Comparison of ENCODE assay signal across 1 cellular context in the genomic region with DNA sequence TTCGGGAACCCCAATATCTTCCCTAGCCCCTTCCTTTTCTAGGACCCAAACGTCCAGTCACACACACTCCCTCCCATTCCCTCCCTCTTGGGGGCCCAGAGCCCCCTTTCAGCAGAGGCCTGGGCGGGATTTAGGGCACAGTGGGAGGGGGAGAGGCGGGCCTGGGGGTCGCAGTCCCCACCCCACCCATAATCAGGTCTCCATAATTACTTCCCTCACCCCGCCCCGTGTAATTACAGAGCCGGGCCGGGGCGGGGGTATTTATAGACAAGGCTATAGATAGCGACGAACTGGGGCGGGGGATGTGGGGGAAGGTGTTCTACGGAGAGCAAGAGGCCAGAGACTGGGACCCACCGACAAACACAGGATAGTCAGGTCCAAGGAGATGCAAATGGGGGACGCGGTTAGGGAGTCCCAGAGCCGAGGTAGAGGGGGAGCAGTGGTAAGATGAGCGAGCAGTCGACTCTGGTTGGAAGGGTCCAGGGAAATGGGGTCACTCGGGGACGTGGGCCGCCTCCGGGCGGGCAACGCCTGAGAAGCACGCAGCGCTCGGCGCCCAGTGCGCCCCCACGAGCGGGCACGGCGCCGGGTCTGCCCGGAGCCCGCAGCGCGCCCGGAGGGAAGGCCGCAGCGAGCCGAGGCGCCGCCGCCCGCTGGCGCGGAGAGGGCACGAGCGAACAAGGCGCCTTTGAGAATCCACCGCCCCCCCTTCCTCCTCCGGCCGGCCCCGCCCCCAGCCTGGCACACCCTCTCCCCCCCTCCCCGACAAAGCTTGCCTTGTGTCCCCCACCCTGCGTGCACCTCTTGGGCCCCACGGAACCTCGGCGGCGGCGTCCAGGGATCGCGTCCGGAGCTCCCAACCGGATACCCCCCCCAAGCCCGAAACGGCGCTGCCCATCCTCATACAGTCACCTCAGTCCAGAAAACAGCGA.
TF ChIP-seq lines count a peak whose summit lies in the region.

No MANE protein-coding gene starts in this region.

TF ChIP-seq in H1, 55 proteins besides CTCF, POLR2A, EP300 and RAD21:
- TF ChIP-seq BCL11A (IDR thresholded peaks at IDR 0.05; ENCODE audit: low read depth in 2 of 2, low read length in 2 of 2) (no peak), POLR2AphosphoS5 (IDR thresholded peaks at IDR 0.05; ENCODE audit: low read depth, low read length) (no peak), SIN3A (conservative IDR thresholded peaks at IDR 0.05 in 1 of 2, IDR thresholded peaks at IDR 0.05 in 1 of 2; ENCODE audit: low read depth in 1 of 2, low read length in 2 of 2) (0 out of 4 replicates have a peak, but pooled peaks of 1 of the 2 experiments have one; percentile 7), CBX8 (IDR thresholded peaks at IDR 0.05; ENCODE audit: borderline replicate concordance, low read depth, low read length) (no peak), RNF2 (IDR thresholded peaks at IDR 0.05; ENCODE audit: borderline replicate concordance, low read depth, low read length, missing control alignments, poor library complexity, severe bottlenecking) (no peak), YY1 (IDR thresholded peaks at IDR 0.05; ENCODE audit: low read depth, low read length) (no peak), NANOG (IDR thresholded peaks at IDR 0.05; ENCODE audit: insufficient read depth, low read depth, low read length, poor library complexity, severe bottlenecking) (no peak), SP1 (IDR thresholded peaks at IDR 0.05; ENCODE audit: low read depth, low read length) (no peak), MAFK (IDR thresholded peaks at IDR 0.05; ENCODE audit: low read depth, low read length) (no peak), SUZ12 (IDR thresholded peaks at IDR 0.05; ENCODE audit: low read length) (no peak), JUN (IDR thresholded peaks at IDR 0.05; ENCODE audit: low read depth, low read length) (no peak), EGR1 (IDR thresholded peaks at IDR 0.05; ENCODE audit: borderline replicate concordance, low read depth, low read length) (no peak), SIX5 (IDR thresholded peaks at IDR 0.05; ENCODE audit: low read depth, low read length) (no peak), GTF2F1 (IDR thresholded peaks at IDR 0.05; ENCODE audit: borderline replicate concordance, low read depth, low read length) (no peak), ASH2L (IDR thresholded peaks at IDR 0.05; ENCODE audit: low read length) (peak; percentile 20), ZNF274 (IDR thresholded peaks at IDR 0.05; ENCODE audit: borderline replicate concordance, extremely low read depth, low read length) (no peak), KDM1A (IDR thresholded peaks at IDR 0.05; ENCODE audit: borderline replicate concordance, low read length) (no peak), BRCA1 (IDR thresholded peaks at IDR 0.05; ENCODE audit: low read depth, low read length) (no peak), RBBP5 (IDR thresholded peaks at IDR 0.05; ENCODE audit: borderline replicate concordance, low read depth, low read length) (peak; percentile 57; the same call in 1 of the 2 replicates), KDM4A (IDR thresholded peaks at IDR 0.05; ENCODE audit: low read depth, low read length, severe bottlenecking) (peak; percentile 83), ATF2 (IDR thresholded peaks at IDR 0.05; ENCODE audit: low read length) (no peak)
- TF ChIP-seq, protein P1, sequence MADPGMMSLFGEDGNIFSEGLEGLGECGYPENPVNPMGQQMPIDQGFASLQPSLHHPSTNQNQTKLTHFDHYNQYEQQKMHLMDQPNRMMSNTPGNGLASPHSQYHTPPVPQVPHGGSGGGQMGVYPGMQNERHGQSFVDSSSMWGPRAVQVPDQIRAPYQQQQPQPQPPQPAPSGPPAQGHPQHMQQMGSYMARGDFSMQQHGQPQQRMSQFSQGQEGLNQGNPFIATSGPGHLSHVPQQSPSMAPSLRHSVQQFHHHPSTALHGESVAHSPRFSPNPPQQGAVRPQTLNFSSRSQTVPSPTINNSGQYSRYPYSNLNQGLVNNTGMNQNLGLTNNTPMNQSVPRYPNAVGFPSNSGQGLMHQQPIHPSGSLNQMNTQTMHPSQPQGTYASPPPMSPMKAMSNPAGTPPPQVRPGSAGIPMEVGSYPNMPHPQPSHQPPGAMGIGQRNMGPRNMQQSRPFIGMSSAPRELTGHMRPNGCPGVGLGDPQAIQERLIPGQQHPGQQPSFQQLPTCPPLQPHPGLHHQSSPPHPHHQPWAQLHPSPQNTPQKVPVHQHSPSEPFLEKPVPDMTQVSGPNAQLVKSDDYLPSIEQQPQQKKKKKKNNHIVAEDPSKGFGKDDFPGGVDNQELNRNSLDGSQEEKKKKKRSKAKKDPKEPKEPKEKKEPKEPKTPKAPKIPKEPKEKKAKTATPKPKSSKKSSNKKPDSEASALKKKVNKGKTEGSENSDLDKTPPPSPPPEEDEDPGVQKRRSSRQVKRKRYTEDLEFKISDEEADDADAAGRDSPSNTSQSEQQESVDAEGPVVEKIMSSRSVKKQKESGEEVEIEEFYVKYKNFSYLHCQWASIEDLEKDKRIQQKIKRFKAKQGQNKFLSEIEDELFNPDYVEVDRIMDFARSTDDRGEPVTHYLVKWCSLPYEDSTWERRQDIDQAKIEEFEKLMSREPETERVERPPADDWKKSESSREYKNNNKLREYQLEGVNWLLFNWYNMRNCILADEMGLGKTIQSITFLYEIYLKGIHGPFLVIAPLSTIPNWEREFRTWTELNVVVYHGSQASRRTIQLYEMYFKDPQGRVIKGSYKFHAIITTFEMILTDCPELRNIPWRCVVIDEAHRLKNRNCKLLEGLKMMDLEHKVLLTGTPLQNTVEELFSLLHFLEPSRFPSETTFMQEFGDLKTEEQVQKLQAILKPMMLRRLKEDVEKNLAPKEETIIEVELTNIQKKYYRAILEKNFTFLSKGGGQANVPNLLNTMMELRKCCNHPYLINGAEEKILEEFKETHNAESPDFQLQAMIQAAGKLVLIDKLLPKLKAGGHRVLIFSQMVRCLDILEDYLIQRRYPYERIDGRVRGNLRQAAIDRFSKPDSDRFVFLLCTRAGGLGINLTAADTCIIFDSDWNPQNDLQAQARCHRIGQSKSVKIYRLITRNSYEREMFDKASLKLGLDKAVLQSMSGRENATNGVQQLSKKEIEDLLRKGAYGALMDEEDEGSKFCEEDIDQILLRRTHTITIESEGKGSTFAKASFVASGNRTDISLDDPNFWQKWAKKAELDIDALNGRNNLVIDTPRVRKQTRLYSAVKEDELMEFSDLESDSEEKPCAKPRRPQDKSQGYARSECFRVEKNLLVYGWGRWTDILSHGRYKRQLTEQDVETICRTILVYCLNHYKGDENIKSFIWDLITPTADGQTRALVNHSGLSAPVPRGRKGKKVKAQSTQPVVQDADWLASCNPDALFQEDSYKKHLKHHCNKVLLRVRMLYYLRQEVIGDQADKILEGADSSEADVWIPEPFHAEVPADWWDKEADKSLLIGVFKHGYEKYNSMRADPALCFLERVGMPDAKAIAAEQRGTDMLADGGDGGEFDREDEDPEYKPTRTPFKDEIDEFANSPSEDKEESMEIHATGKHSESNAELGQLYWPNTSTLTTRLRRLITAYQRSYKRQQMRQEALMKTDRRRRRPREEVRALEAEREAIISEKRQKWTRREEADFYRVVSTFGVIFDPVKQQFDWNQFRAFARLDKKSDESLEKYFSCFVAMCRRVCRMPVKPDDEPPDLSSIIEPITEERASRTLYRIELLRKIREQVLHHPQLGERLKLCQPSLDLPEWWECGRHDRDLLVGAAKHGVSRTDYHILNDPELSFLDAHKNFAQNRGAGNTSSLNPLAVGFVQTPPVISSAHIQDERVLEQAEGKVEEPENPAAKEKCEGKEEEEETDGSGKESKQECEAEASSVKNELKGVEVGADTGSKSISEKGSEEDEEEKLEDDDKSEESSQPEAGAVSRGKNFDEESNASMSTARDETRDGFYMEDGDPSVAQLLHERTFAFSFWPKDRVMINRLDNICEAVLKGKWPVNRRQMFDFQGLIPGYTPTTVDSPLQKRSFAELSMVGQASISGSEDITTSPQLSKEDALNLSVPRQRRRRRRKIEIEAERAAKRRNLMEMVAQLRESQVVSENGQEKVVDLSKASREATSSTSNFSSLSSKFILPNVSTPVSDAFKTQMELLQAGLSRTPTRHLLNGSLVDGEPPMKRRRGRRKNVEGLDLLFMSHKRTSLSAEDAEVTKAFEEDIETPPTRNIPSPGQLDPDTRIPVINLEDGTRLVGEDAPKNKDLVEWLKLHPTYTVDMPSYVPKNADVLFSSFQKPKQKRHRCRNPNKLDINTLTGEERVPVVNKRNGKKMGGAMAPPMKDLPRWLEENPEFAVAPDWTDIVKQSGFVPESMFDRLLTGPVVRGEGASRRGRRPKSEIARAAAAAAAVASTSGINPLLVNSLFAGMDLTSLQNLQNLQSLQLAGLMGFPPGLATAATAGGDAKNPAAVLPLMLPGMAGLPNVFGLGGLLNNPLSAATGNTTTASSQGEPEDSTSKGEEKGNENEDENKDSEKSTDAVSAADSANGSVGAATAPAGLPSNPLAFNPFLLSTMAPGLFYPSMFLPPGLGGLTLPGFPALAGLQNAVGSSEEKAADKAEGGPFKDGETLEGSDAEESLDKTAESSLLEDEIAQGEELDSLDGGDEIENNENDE (IDR thresholded peaks at IDR 0.05; ENCODE audit: insufficient replicate concordance, low read length), result no peak
- TF ChIP-seq, protein P2, sequence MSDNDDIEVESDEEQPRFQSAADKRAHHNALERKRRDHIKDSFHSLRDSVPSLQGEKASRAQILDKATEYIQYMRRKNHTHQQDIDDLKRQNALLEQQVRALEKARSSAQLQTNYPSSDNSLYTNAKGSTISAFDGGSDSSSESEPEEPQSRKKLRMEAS (IDR thresholded peaks at IDR 0.05), result no peak
TF ChIP-seq in H1: peak in this region for 4.
